In the genomic region with DNA sequence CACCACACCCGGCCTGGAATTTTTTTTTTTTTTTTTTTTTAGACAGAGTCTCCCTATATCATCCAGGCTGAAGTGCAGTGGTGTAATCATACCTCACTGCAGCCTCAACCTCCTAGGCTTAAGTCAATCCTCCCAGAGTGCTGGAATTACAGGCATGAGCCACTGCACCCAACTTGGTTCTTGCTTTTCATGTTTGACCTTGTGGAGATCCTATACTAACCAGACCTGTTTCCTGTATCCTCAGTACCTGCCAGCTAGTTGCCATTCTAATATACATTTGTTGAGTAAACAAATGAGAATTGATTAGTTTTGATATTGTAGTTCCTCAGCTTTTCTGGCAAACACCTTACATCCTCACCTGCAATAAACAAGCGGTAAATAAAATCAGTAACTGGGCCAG, we compare ENCODE assay signal across 19 cellular contexts. TPM values are rescaled to one million over a fixed set of nuclear protein-coding genes. Genes with fewer than 3 reads are reported as not detected.
A peak's percentile ranks its signal among the peaks of the same experiment; 100 is the strongest.
DNase-seq lines count a peak whose midpoint lies in the region; ATAC-seq and TF ChIP-seq lines count a peak whose summit lies in the region.
"Had no signal": no experiment of that assay in that cellular context is flagged by ENCODE, and none has a peak within 500 bp of the region (broad histone marks: within the 10 kb centered on the region; RNA-seq: fewer than 3 reads in every experiment).

No MANE protein-coding gene starts in this region.

- H3K27ac ChIP-seq in C4-2B (peak overlapping the region; percentile 70), GM23338 (ENCODE audit: low read depth) (peak overlapping the region; percentile 78), VCaP (peak overlapping the region; percentile 12; the same call in 1 of the 2 replicates)

- H3K27ac Mint-ChIP-seq in GM23338: no peak overlapping the region; the same call in 1 of the 2 replicates
- peak overlapping the region; percentile 80 for H3K27ac Mint-ChIP-seq in nephron progenitor cell
- H3K27ac Mint-ChIP-seq in activated CD4-positive, alpha-beta memory T cell treated with anti-CD3 and anti-CD28 coated beads for 36 hours: no peak overlapping the region
- no peak overlapping the region for H3K27ac Mint-ChIP-seq in T-cell
- H3K27ac Mint-ChIP-seq: CD4-positive, CD25-positive, alpha-beta regulatory T cell; IgD-negative memory B cell had no signal

- peaks cover 28% of the 10 kb centered on the region for H3K79me2 ChIP-seq in GM23338 (replicated peaks; ENCODE audit: insufficient read depth)

- no peaks in the 10 kb centered on the region for H3K9me2 ChIP-seq in GM23338 (ENCODE audit: insufficient read depth)

- peaks cover 13% of the 10 kb centered on the region for H3K4me1 Mint-ChIP-seq in GM23338
- H3K4me1 Mint-ChIP-seq in nephron progenitor cell: peaks cover 12% of the 10 kb centered on the region
- peaks cover 6% of the 10 kb centered on the region for H3K4me1 Mint-ChIP-seq in activated CD4-positive, alpha-beta memory T cell treated with anti-CD3 and anti-CD28 coated beads for 36 hours (ENCODE audit: low read depth)
- peaks cover 8 to 13% (median 8%) of the 10 kb centered on the region in 3 donors for H3K4me1 Mint-ChIP-seq in T-cell

- no peak overlapping the region for H3K4me3 ChIP-seq in GM23338
- H3K4me3 ChIP-seq: GM12878 had no signal

- intact Hi-C loops in activated CD4-positive, alpha-beta memory T cell treated with anti-CD3 and anti-CD28 coated beads for 36 hours (cut with micrococcal nuclease): no loop called here

- peak overlapping the region; percentile 36; the same call in 1 of the 2 replicates for H3K4me2 ChIP-seq in GM23338

- H3K36me3 Mint-ChIP-seq in GM23338 (ENCODE audit: low read depth): peaks cover 3% of the 10 kb centered on the region; the same call in 1 of the 3 replicates
- no peaks in the 10 kb centered on the region for H3K36me3 Mint-ChIP-seq in nephron progenitor cell (ENCODE audit: low read depth)
- H3K36me3 Mint-ChIP-seq in activated CD4-positive, alpha-beta memory T cell treated with anti-CD3 and anti-CD28 coated beads for 36 hours: no peaks in the 10 kb centered on the region
- H3K36me3 Mint-ChIP-seq in T-cell: no peaks in the 10 kb centered on the region
- H3K36me3 Mint-ChIP-seq: CD4-positive, CD25-positive, alpha-beta regulatory T cell; IgD-negative memory B cell had no signal

- no peak for DNase-seq in GM23338 (ENCODE audit: low spot score)
- no peak for DNase-seq in nephron progenitor cell
- DNase-seq in activated CD4-positive, alpha-beta memory T cell treated with anti-CD3 and anti-CD28 coated beads for 36 hours: no peak
- no peak for DNase-seq in T-cell
- DNase-seq in hepatic stellate cell (ENCODE audit: low spot score): no peak
- DNase-seq: Caco-2; CD4-positive, CD25-positive, alpha-beta regulatory T cell; DND-41; GDM1; Kasumi-1; NCI-H1417; NCI-H187 treated with DMSO at 0.1 percent for 48 hours; NCI-H2171; NCI-H446 had no signal

- ATAC-seq in GM23338 (no peak), T-cell (replicated peaks in 1 of 4) (no peak)
- ATAC-seq: GM12878, SK-N-SH treated with all-trans-retinoic acid at 6 μM for 48 hours had no signal

- CTCF ChIA-PET in activated CD4-positive, alpha-beta memory T cell treated with anti-CD3 and anti-CD28 coated beads for 36 hours (lab: Charles Lee): interaction anchor here (2.0 kb wide), 1 partner anchor 42 kb away, joined by 7 read pairs; no protein-coding TSS in a partner anchor
- CTCF ChIA-PET in T-cell (lab: Charles Lee): interaction anchor here in 1 of 2 donors (0.6 kb wide), 1 partner anchor 44 kb away, joined by 8 read pairs; no protein-coding TSS in a partner anchor

- H3K27me3 Mint-ChIP-seq in GM23338 (ENCODE audit: insufficient read depth, low read depth, poor library complexity) (peaks cover 2% of the 10 kb centered on the region), nephron progenitor cell (ENCODE audit: low read depth, poor library complexity) (peaks cover 3% of the 10 kb centered on the region), T-cell (peaks cover 7 to 19% of the 10 kb centered on the region in 2 donors)
- H3K27me3 Mint-ChIP-seq in activated CD4-positive, alpha-beta memory T cell treated with anti-CD3 and anti-CD28 coated beads for 36 hours: peaks cover 7% of the 10 kb centered on the region

- POLR2A ChIA-PET in activated CD4-positive, alpha-beta memory T cell treated with anti-CD3 and anti-CD28 coated beads for 36 hours (lab: Charles Lee): no interaction called here
- POLR2A ChIA-PET in T-cell (lab: Charles Lee): no interaction called here

- H3K9me3 Mint-ChIP-seq in GM23338 (no peaks in the 10 kb centered on the region), nephron progenitor cell (no peaks in the 10 kb centered on the region), T-cell (no peaks in the 10 kb centered on the region)
- H3K9me3 Mint-ChIP-seq in activated CD4-positive, alpha-beta memory T cell treated with anti-CD3 and anti-CD28 coated beads for 36 hours: no peaks in the 10 kb centered on the region

- peaks cover 26% of the 10 kb centered on the region for H3K4me1 ChIP-seq in GM23338 (ENCODE audit: insufficient read depth)

- H2AFZ ChIP-seq in GM23338: no peak overlapping the region; the same call in 1 of the 2 replicates

- TF ChIP-seq CTCF in C4-2B (conservative IDR thresholded peaks at IDR 0.05) (no peak), GM23338 (conservative IDR thresholded peaks at IDR 0.05; ENCODE audit: low read depth in 2 of 2) (no peak), VCaP (conservative IDR thresholded peaks at IDR 0.05) (no peak), nephron progenitor cell (IDR thresholded peaks at IDR 0.05) (no peak)

- no peak overlapping the region for H3K4me3 Mint-ChIP-seq in GM23338
- H3K4me3 Mint-ChIP-seq in nephron progenitor cell: no peak overlapping the region
- no peak overlapping the region for H3K4me3 Mint-ChIP-seq in activated CD4-positive, alpha-beta memory T cell treated with anti-CD3 and anti-CD28 coated beads for 36 hours
- no peak overlapping the region for H3K4me3 Mint-ChIP-seq in T-cell
- H3K4me3 Mint-ChIP-seq: CD4-positive, CD25-positive, alpha-beta regulatory T cell; IgD-negative memory B cell had no signal

- no peaks in the 10 kb centered on the region for H3K27me3 ChIP-seq in GM23338 (ENCODE audit: insufficient read depth)

- peaks cover 14% of the 10 kb centered on the region for H3F3A ChIP-seq in GM23338 (replicated peaks; ENCODE audit: low read depth)

- H4K20me1 ChIP-seq in GM23338 (replicated peaks; ENCODE audit: insufficient read depth): no peaks in the 10 kb centered on the region; the same call in 1 of the 2 replicates

- H3K36me3 ChIP-seq in GM23338 (ENCODE audit: insufficient read depth): 0 out of 2 replicates have a peak, but pooled peaks cover under 1% of the 10 kb centered on the region

TF ChIP-seq in GM23338, 12 proteins besides CTCF, POLR2A, EP300 and RAD21 (continues in another document):
- TF ChIP-seq ETS1 (IDR thresholded peaks at IDR 0.05): no peak
- no peak for TF ChIP-seq EZH2phosphoT487 (IDR thresholded peaks at IDR 0.05; ENCODE audit: unreplicated experiment)
- no peak for TF ChIP-seq ZNF114 (CRISPR knock-in tag; IDR thresholded peaks at IDR 0.05)
- TF ChIP-seq CREB1 (CRISPR knock-in tag; IDR thresholded peaks at IDR 0.05; ENCODE audit: low read depth): no peak
- TF ChIP-seq ZNF331 (CRISPR knock-in tag; IDR thresholded peaks at IDR 0.05; ENCODE audit: low read depth): no peak
- TF ChIP-seq STAT1 (IDR thresholded peaks at IDR 0.05; ENCODE audit: unreplicated experiment): no peak
- no peak for TF ChIP-seq JUNB (IDR thresholded peaks at IDR 0.05; ENCODE audit: unreplicated experiment)
- TF ChIP-seq EZH2 (IDR thresholded peaks at IDR 0.05; ENCODE audit: low read depth, unreplicated experiment): no peak
- TF ChIP-seq NANOG (IDR thresholded peaks at IDR 0.05; ENCODE audit: borderline replicate concordance): no peak
- TF ChIP-seq POLR2AphosphoS5 (IDR thresholded peaks at IDR 0.05; ENCODE audit: low read depth): no peak

RNA-seq across cellular contexts. Expression of gene VSIG10, which starts 3.2 kb away (rescaled TPM):
- 87.5 and 98.5 TPM in 2 replicates for total RNA-seq in GM23338 (2014; rRNA removed; shearing (Covaris generic))
- 48.1 and 52.1 TPM in 2 replicates for polyA plus RNA-seq in GM23338 (2016; fragmentation: Nextera tagmentation; extraction: Ambion mirVana)
- 1 to 10 TPM; 5.7 to 7.6 TPM for total RNA-seq in activated CD4-positive, alpha-beta memory T cell treated with anti-CD3 and anti-CD28 coated beads for 36 hours
- total RNA-seq in T-cell: 1 to 10 TPM; 1.6 to 4.1 (median 3.2) TPM

RNA-seq across cellular contexts. Expression of gene PEBP1, which starts 28.9 kb away (rescaled TPM):
- total RNA-seq in GM23338 (2014; rRNA removed; shearing (Covaris generic)): 442 and 453 TPM in 2 replicates
- polyA plus RNA-seq in GM23338 (2016; fragmentation: Nextera tagmentation; extraction: Ambion mirVana): 819 and 844 TPM in 2 replicates
- 100 to 1,000 TPM; 128 to 132 TPM for total RNA-seq in activated CD4-positive, alpha-beta memory T cell treated with anti-CD3 and anti-CD28 coated beads for 36 hours
- total RNA-seq in T-cell: 100 to 1,000 TPM in 2 of 5 donors, 10 to 100 TPM in 3; 86.4 to 107 (median 97.3) TPM

RNA-seq across cellular contexts. Expression of gene WSB2, which starts 46.0 kb away (rescaled TPM):
- total RNA-seq in GM23338 (2014; rRNA removed; shearing (Covaris generic)): 53.2 and 60.8 TPM in 2 replicates
- 36.6 and 38.8 TPM in 2 replicates for polyA plus RNA-seq in GM23338 (2016; fragmentation: Nextera tagmentation; extraction: Ambion mirVana)
- total RNA-seq in activated CD4-positive, alpha-beta memory T cell treated with anti-CD3 and anti-CD28 coated beads for 36 hours: 100 to 1,000 TPM in 1 of 2 experiments, 10 to 100 TPM in 1; 93.2 to 102 TPM
- 10 to 100 TPM; 19.6 to 33.7 (median 25.8) TPM for total RNA-seq in T-cell

Comparison
In these comparisons a context has a peak if more than half of its experiments do, and no peak if none do; other contexts are left out.
1. H3K27ac ChIP-seq: peak in every context shown above with its lines; median percentile 78 in GM23338; 70 in C4-2B; 12 in VCaP.
2. RNA of gene VSIG10, which starts 3.2 kb away (total RNA-seq): 87.5 to 98.5 TPM in GM23338; 5.7 to 7.6 TPM in activated CD4-positive, alpha-beta memory T cell treated with anti-CD3 and anti-CD28 coated beads for 36 hours and 1.6 to 4.1 TPM in T-cell; every median in the first group is over 10 times any median in the second.